1 cellular context compared by ENCODE assay signal in the genomic region with DNA sequence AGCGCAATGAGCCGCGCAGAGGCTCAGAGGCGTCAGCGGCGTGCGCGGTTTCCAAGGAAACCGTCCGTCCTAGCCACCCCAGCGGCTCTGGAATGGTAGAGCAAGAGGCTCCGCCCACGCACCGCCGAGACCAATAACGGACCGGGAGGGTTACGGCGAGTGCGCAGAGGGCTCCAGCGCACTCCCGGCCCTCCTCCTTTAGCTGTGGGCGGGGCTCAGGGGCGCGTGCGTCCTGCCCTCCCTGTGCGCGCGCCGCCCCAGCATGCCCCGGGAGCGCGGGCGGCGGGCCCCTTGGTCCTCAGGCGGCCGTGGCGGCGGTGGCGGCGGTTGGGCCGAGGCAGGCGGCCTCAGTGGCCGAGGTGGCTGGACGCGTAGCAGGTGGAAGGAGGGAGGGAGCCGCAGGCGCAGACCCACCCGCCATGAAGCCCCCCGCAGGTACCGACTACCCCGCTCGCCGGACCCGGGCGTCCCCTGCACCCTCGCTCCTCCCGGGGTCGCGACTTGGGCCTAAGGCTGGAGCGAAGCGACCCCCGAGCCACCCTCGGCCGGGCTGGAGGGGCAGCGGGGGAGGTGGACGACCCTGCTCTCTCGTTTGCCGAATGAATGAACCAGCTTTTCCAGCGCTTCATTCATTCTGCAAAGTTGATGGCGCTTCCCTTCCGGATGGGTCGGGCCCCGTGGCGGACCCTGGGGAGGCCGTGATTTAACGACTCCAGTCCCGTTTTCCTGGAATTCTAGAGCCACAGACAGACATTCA.
TF ChIP-seq lines count a peak whose summit lies in the region.

TSS of gene THOP1 (plus strand) at position 260 of the 757 bp plus-strand sequence. CDS start at position 420, 160 bp downstream.

TF ChIP-seq in HepG2, 621 proteins besides CTCF, POLR2A, EP300 and RAD21 (continued from another document and continues in another):
- TF ChIP-seq ARID5B (CRISPR knock-in tag; IDR thresholded peaks at IDR 0.05) (peak; percentile 36), SETDB1 (CRISPR knock-in tag; IDR thresholded peaks at IDR 0.05; ENCODE audit: borderline replicate concordance) (no peak), ETV6 (CRISPR knock-in tag; conservative IDR thresholded peaks at IDR 0.05) (no peak), ZNF329 (CRISPR knock-in tag; IDR thresholded peaks at IDR 0.05; ENCODE audit: low read depth) (no peak), CEBPG (CRISPR knock-in tag; IDR thresholded peaks at IDR 0.05) (no peak), RBAK (CRISPR knock-in tag; IDR thresholded peaks at IDR 0.05) (no peak), NCOA5 (CRISPR knock-in tag; IDR thresholded peaks at IDR 0.05) (no peak), TSC22D2 (CRISPR knock-in tag; IDR thresholded peaks at IDR 0.05; ENCODE audit: borderline replicate concordance) (no peak), ARNT2 (CRISPR knock-in tag; IDR thresholded peaks at IDR 0.05; ENCODE audit: low read depth) (peak; percentile 84; the same call in 1 of the 2 replicates), NR2F1 (CRISPR knock-in tag; IDR thresholded peaks at IDR 0.05) (no peak), TIGD3 (CRISPR knock-in tag; IDR thresholded peaks at IDR 0.05; ENCODE audit: borderline replicate concordance) (no peak), ZBTB26 (CRISPR knock-in tag; IDR thresholded peaks at IDR 0.05; ENCODE audit: borderline replicate concordance) (no peak), TBX3 (IDR thresholded peaks at IDR 0.05; ENCODE audit: borderline replicate concordance) (no peak), MAFG (CRISPR knock-in tag; IDR thresholded peaks at IDR 0.05) (no peak), MTA3 (CRISPR knock-in tag; IDR thresholded peaks at IDR 0.05) (no peak), ZBTB1 (CRISPR knock-in tag; IDR thresholded peaks at IDR 0.05; ENCODE audit: borderline replicate concordance) (no peak), CENPBD1 (CRISPR knock-in tag; IDR thresholded peaks at IDR 0.05; ENCODE audit: borderline replicate concordance, low read depth) (no peak), TBX2 (CRISPR knock-in tag; IDR thresholded peaks at IDR 0.05; ENCODE audit: borderline replicate concordance) (no peak), HOXA3 (CRISPR knock-in tag; IDR thresholded peaks at IDR 0.05) (peak; percentile 72; the same call in 1 of the 2 replicates), SOX13 (IDR thresholded peaks at IDR 0.05) (no peak), SOX13 (CRISPR knock-in tag; conservative IDR thresholded peaks at IDR 0.05 in 1 of 2, IDR thresholded peaks at IDR 0.05 in 1 of 2) (no peak), KDM2A (CRISPR knock-in tag; IDR thresholded peaks at IDR 0.05; ENCODE audit: borderline replicate concordance, low read depth) (peak; percentile 22; the same call in 1 of the 2 replicates), ZFX (CRISPR knock-in tag; IDR thresholded peaks at IDR 0.05; ENCODE audit: low read depth) (peak; percentile 95), FOXO1 (CRISPR knock-in tag; IDR thresholded peaks at IDR 0.05) (no peak), ZNF879 (CRISPR knock-in tag; IDR thresholded peaks at IDR 0.05) (no peak), STAG1 (CRISPR knock-in tag; IDR thresholded peaks at IDR 0.05) (no peak), ZNF317 (CRISPR knock-in tag; IDR thresholded peaks at IDR 0.05) (no peak), ZNF468 (CRISPR knock-in tag; IDR thresholded peaks at IDR 0.05) (no peak), ZNF121 (CRISPR knock-in tag; IDR thresholded peaks at IDR 0.05) (no peak), ZNF841 (CRISPR knock-in tag; IDR thresholded peaks at IDR 0.05; ENCODE audit: borderline replicate concordance) (no peak), ZNF263 (CRISPR knock-in tag; IDR thresholded peaks at IDR 0.05) (peak; percentile 44; the same call in 1 of the 2 replicates), ZSCAN20 (CRISPR knock-in tag; IDR thresholded peaks at IDR 0.05; ENCODE audit: borderline replicate concordance) (peak; percentile 50), NAIF1 (CRISPR knock-in tag; IDR thresholded peaks at IDR 0.05; ENCODE audit: borderline replicate concordance) (peak; percentile 86; the same call in 1 of the 2 replicates), ATF3 (CRISPR knock-in tag; IDR thresholded peaks at IDR 0.05) (peak; percentile 17), ZNF746 (CRISPR knock-in tag; IDR thresholded peaks at IDR 0.05) (no peak), WIZ (CRISPR knock-in tag; IDR thresholded peaks at IDR 0.05) (no peak), SKI (IDR thresholded peaks at IDR 0.05; ENCODE audit: partially characterized antibody) (peak; percentile 58), NRL (CRISPR knock-in tag; IDR thresholded peaks at IDR 0.05; ENCODE audit: borderline replicate concordance) (no peak), ZFAT (CRISPR knock-in tag; conservative IDR thresholded peaks at IDR 0.05) (no peak), ZBTB7B (CRISPR knock-in tag; IDR thresholded peaks at IDR 0.05) (0 out of 2 replicates have a peak, but pooled peaks have one; percentile 20), MED1 (CRISPR knock-in tag; IDR thresholded peaks at IDR 0.05) (no peak), KDM4B (CRISPR knock-in tag; IDR thresholded peaks at IDR 0.05) (no peak), ZMYM3 (CRISPR knock-in tag; IDR thresholded peaks at IDR 0.05) (no peak), ZNF781 (CRISPR knock-in tag; IDR thresholded peaks at IDR 0.05; ENCODE audit: borderline replicate concordance, not compliant biosample characterization) (no peak), ZNF12 (CRISPR knock-in tag; IDR thresholded peaks at IDR 0.05) (no peak)
- TF ChIP-seq, protein P1, sequence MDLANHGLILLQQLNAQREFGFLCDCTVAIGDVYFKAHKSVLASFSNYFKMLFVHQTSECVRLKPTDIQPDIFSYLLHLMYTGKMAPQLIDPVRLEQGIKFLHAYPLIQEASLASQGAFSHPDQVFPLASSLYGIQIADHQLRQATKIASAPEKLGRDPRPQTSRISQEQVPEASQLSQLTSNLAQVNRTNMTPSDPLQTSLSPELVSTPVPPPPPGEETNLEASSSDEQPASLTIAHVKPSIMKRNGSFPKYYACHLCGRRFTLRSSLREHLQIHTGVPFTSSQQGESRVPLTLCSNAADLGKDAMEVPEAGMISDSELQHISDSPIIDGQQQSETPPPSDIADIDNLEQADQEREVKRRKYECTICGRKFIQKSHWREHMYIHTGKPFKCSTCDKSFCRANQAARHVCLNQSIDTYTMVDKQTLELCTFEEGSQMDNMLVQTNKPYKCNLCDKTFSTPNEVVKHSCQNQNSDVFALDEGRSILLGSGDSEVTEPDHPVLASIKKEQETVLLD (CRISPR knock-in tag; IDR thresholded peaks at IDR 0.05; ENCODE audit: low read depth), result peak; percentile 67; the same call in 1 of the 2 replicates
- TF ChIP-seq, protein P2, sequence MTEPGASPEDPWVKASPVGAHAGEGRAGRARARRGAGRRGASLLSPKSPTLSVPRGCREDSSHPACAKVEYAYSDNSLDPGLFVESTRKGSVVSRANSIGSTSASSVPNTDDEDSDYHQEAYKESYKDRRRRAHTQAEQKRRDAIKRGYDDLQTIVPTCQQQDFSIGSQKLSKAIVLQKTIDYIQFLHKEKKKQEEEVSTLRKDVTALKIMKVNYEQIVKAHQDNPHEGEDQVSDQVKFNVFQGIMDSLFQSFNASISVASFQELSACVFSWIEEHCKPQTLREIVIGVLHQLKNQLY (CRISPR knock-in tag; IDR thresholded peaks at IDR 0.05), result no peak
- TF ChIP-seq, protein P3, sequence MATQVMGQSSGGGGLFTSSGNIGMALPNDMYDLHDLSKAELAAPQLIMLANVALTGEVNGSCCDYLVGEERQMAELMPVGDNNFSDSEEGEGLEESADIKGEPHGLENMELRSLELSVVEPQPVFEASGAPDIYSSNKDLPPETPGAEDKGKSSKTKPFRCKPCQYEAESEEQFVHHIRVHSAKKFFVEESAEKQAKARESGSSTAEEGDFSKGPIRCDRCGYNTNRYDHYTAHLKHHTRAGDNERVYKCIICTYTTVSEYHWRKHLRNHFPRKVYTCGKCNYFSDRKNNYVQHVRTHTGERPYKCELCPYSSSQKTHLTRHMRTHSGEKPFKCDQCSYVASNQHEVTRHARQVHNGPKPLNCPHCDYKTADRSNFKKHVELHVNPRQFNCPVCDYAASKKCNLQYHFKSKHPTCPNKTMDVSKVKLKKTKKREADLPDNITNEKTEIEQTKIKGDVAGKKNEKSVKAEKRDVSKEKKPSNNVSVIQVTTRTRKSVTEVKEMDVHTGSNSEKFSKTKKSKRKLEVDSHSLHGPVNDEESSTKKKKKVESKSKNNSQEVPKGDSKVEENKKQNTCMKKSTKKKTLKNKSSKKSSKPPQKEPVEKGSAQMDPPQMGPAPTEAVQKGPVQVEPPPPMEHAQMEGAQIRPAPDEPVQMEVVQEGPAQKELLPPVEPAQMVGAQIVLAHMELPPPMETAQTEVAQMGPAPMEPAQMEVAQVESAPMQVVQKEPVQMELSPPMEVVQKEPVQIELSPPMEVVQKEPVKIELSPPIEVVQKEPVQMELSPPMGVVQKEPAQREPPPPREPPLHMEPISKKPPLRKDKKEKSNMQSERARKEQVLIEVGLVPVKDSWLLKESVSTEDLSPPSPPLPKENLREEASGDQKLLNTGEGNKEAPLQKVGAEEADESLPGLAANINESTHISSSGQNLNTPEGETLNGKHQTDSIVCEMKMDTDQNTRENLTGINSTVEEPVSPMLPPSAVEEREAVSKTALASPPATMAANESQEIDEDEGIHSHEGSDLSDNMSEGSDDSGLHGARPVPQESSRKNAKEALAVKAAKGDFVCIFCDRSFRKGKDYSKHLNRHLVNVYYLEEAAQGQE (IDR thresholded peaks at IDR 0.05; ENCODE audit: borderline replicate concordance in 1 of 2, low read depth in 1 of 2, low read length in 2 of 2), result no peak
- TF ChIP-seq, protein P4, sequence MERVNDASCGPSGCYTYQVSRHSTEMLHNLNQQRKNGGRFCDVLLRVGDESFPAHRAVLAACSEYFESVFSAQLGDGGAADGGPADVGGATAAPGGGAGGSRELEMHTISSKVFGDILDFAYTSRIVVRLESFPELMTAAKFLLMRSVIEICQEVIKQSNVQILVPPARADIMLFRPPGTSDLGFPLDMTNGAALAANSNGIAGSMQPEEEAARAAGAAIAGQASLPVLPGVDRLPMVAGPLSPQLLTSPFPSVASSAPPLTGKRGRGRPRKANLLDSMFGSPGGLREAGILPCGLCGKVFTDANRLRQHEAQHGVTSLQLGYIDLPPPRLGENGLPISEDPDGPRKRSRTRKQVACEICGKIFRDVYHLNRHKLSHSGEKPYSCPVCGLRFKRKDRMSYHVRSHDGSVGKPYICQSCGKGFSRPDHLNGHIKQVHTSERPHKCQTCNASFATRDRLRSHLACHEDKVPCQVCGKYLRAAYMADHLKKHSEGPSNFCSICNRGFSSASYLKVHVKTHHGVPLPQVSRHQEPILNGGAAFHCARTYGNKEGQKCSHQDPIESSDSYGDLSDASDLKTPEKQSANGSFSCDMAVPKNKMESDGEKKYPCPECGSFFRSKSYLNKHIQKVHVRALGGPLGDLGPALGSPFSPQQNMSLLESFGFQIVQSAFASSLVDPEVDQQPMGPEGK (CRISPR knock-in tag; IDR thresholded peaks at IDR 0.05), result no peak
